Comparison of ENCODE assay signal across 9 cellular contexts in genomic region chr20:10171864-10172751, GRCh38. TPM values are rescaled to one million over a fixed set of nuclear protein-coding genes. Genes with fewer than 3 reads are reported as not detected.
DNase-seq lines count a peak whose midpoint lies in the region; ATAC-seq and TF ChIP-seq lines count a peak whose summit lies in the region.
"Had no signal": no experiment of that assay in that cellular context is flagged by ENCODE, and none has a peak within 500 bp of the region (broad histone marks: within the 10 kb centered on the region; RNA-seq: fewer than 3 reads in every experiment).

No MANE protein-coding gene starts in this region.

- WGBS in lung, 2 donors = 2 to 4% methylated on average over 46 to 47 of the region's 47 CpGs

- H3K4me1 ChIP-seq in lung (ENCODE audit: control insufficient read depth in 2 of 2, insufficient read depth in 2 of 2, low read length in 2 of 2) = peaks cover 0 to 2% of the 10 kb centered on the region in 2 donors

- H3K36me3 ChIP-seq in lung (ENCODE audit: control insufficient read depth in 2 of 2, insufficient read depth in 2 of 2, low read length in 2 of 2) = no peaks in the 10 kb centered on the region
- H3K36me3 ChIP-seq: neutrophil had no signal

- H3K9me3 ChIP-seq in lung (ENCODE audit: control insufficient read depth in 2 of 2, insufficient read depth in 1 of 2, low read length in 1 of 2) = peaks cover 0 to 3% of the 10 kb centered on the region in 2 donors
- H3K9me3 ChIP-seq: neutrophil had no signal

- DNase-seq in CD14-positive monocyte (ENCODE audit: low spot score) = peak; percentile 48
- DNase-seq in LoVo (ENCODE audit: low spot score) = peak; percentile 16
- peak; percentile 60 for DNase-seq in T-helper 2 cell treated with Interferon-gamma antibody and Interleukin-4, amounts not matched to agents 5 μg/mL and 100 μg/mL, for 36 hours (ENCODE audit: low spot score)
- peak; percentile 48 for DNase-seq in dermis blood vessel endothelial cell
- DNase-seq in lung (ENCODE audit: low spot score) = no peak
- peak; percentile 2 for DNase-seq in stimulated activated CD8-positive, alpha-beta memory T cell treated with anti-CD3 and anti-CD28 coated beads, Interleukin-12 subunit alpha, Interleukin-12 subunit beta, amount 100 ng/mL, for 1 hour (ENCODE audit: low read depth)

- peaks cover 10 to 29% (median 20%) of the 10 kb centered on the region in 3 donors for H3K27me3 Mint-ChIP-seq in CD14-positive monocyte (ENCODE audit: low read depth in 3 of 3)
- H3K27me3 Mint-ChIP-seq in T-helper 2 cell treated with Interferon-gamma antibody and Interleukin-4, amounts not matched to agents 5 μg/mL and 100 μg/mL, for 36 hours (ENCODE audit: low read depth) = peaks cover 19% of the 10 kb centered on the region

- peak overlapping the region; percentile 88 to 99 for H3K4me3 Mint-ChIP-seq in CD14-positive monocyte
- peak overlapping the region; percentile 81 for H3K4me3 Mint-ChIP-seq in T-helper 2 cell treated with Interferon-gamma antibody and Interleukin-4, amounts not matched to agents 5 μg/mL and 100 μg/mL, for 36 hours

- H3K27ac Mint-ChIP-seq in CD14-positive monocyte = peak overlapping the region in 5 of 7 donors; percentile 38 to 84 (median 65)
- H3K27ac Mint-ChIP-seq in T-helper 2 cell treated with Interferon-gamma antibody and Interleukin-4, amounts not matched to agents 5 μg/mL and 100 μg/mL, for 36 hours = no peak overlapping the region

- H3K27me3 ChIP-seq in lung (ENCODE audit: control insufficient read depth, insufficient read depth) = no peaks in the 10 kb centered on the region

- no peak overlapping the region for H3K4me3 ChIP-seq in lung

- H3K36me3 Mint-ChIP-seq in CD14-positive monocyte = no peaks in the 10 kb centered on the region
- H3K36me3 Mint-ChIP-seq in T-helper 2 cell treated with Interferon-gamma antibody and Interleukin-4, amounts not matched to agents 5 μg/mL and 100 μg/mL, for 36 hours (ENCODE audit: low read depth) = no peaks in the 10 kb centered on the region

- TF ChIP-seq CTCF in CD14-positive monocyte (IDR thresholded peaks at IDR 0.05) (no peak), lung (IDR thresholded peaks at IDR 0.05; ENCODE audit: control extremely low read depth, extremely low read depth) (no peak)

- no peak overlapping the region for H3K27ac ChIP-seq in lung (ENCODE audit: low read depth in 1 of 2, low read length in 1 of 2)
- H3K27ac ChIP-seq: neutrophil had no signal

- ATAC-seq in lung (ENCODE audit: insufficient read depth, low FRiP score) (peak; percentile 72), GM19452 (IDR thresholded peaks at IDR 0.05; ENCODE audit: unreplicated experiment) (no peak), HG03354 (IDR thresholded peaks at IDR 0.05; ENCODE audit: poor library complexity, severe bottlenecking, unreplicated experiment) (no peak)

- intact Hi-C loops in CD14-positive monocyte (cut with micrococcal nuclease) = no loop called here

- H3K9me3 Mint-ChIP-seq in CD14-positive monocyte = peaks cover 0 to 4% (median 0%) of the 10 kb centered on the region in 7 donors
- peaks cover 12% of the 10 kb centered on the region for H3K9me3 Mint-ChIP-seq in T-helper 2 cell treated with Interferon-gamma antibody and Interleukin-4, amounts not matched to agents 5 μg/mL and 100 μg/mL, for 36 hours

- H3K4me1 Mint-ChIP-seq in CD14-positive monocyte = peaks cover 11% of the 10 kb centered on the region
- peaks cover 4% of the 10 kb centered on the region for H3K4me1 Mint-ChIP-seq in T-helper 2 cell treated with Interferon-gamma antibody and Interleukin-4, amounts not matched to agents 5 μg/mL and 100 μg/mL, for 36 hours (ENCODE audit: low read depth)

RNA-seq across cellular contexts. Expression of gene SNAP25, which starts 46.5 kb away (rescaled TPM):
- polyA plus RNA-seq in CD14-positive monocyte (not detected), lung (under 1 TPM; 0.14 to 0.75 TPM)
- total RNA-seq in dermis blood vessel endothelial cell (0.05 TPM in 1 of 2 replicates, not detected in the other), lung (1 to 10 TPM in 1 of 2 donors, under 1 TPM in 1; 0.95 to 5.4 TPM)
